Comparison of ENCODE assay signal across 7 cellular contexts in the genomic region with DNA sequence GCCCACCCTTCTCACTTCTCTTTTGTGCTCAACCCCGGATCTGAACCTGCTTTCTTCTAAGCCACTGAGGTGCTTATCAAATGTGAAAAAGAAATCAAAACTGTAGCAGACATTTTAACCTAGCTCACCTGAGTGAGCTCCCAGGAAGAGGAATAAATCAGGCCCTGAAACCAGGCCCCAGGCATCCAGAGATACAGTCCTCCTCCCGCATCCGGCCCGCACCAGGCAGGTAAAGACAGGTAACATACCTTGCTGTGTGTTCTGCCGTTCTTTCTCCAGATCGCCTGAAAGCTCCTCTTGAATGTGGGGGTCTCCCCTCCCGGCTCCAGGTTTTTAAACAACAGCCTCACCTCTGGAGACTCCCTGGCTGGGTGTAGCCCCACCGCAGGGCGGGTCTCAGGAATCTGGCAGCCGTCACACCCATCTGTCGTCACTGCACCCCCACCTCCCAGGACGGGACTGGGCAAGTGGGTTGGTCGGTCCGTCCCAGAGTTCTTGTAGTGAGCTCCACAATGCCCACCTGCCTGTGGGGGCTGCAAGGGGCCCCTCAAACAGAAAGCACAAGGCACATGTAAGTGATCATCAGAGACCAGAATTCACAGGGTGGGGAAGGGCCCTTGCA. TPM values are rescaled to one million over a fixed set of nuclear protein-coding genes. Genes with fewer than 3 reads are reported as not detected.
A peak's percentile ranks its signal among the peaks of the same experiment; 100 is the strongest.
DNase-seq lines count a peak whose midpoint lies in the region; ATAC-seq, FAIRE-seq and TF ChIP-seq lines count a peak whose summit lies in the region.

TSS of gene LAMB3 (minus strand) at position 305 of the 622 bp plus-strand sequence. CDS start 1,481 bp downstream, outside the sequence.

- H3K36me3 ChIP-seq in gastrocnemius medialis: no peaks in the 10 kb centered on the region

- ATAC-seq in gastrocnemius medialis (no peak), GM18873 (IDR thresholded peaks at IDR 0.05; ENCODE audit: low FRiP score, unreplicated experiment) (no peak), HG02885 (IDR thresholded peaks at IDR 0.05; ENCODE audit: poor library complexity, unreplicated experiment) (no peak)

- in situ Hi-C loops in gastrocnemius medialis (cut with MboI; ENCODE audit: low sequenced_read_pairs in 4 of 4): no loop called here

- DNase-seq in GM12891 (ENCODE audit: insufficient read length, low spot score) (no peak), RPMI7951 (ENCODE audit: low read depth) (no peak), fibroblast of villous mesenchyme (ENCODE audit: low read depth) (no peak), gastrocnemius medialis (no peak), occipital lobe (lab: John Stamatoyannopoulos, UW) (no peak)

- no peaks in the 10 kb centered on the region for H3K27me3 ChIP-seq in gastrocnemius medialis

- H3K27ac ChIP-seq in gastrocnemius medialis: peak within 1 kb of the TSS; percentile 14 to 67 (median 53)

- H3K4me3 ChIP-seq in fibroblast of villous mesenchyme (ENCODE audit: low read depth, low read length): no peak within 1 kb of the TSS
- no peak within 1 kb of the TSS for H3K4me3 ChIP-seq in gastrocnemius medialis

- TF ChIP-seq CTCF in fibroblast of villous mesenchyme (IDR thresholded peaks at IDR 0.05; ENCODE audit: insufficient read depth, low read depth, low read length): no peak
- no peak for TF ChIP-seq CTCF in gastrocnemius medialis (IDR thresholded peaks at IDR 0.05 in 4 of 5, conservative IDR thresholded peaks at IDR 0.05 in 1 of 5)

- TF ChIP-seq POLR2A in GM12891 (IDR thresholded peaks at IDR 0.05; ENCODE audit: low read depth, low read length) (no peak), gastrocnemius medialis (IDR thresholded peaks at IDR 0.05) (no peak)

- intact Hi-C loops in gastrocnemius medialis (cut with DNase I; ENCODE audit: low total_unique reads): no loop called here

- FAIRE-seq in GM12891 (lab: Jason Lieb, UNC): no peak

- peaks cover 38 to 42% of the 10 kb centered on the region in 2 donors for H3K4me1 ChIP-seq in gastrocnemius medialis

- H3K9me3 ChIP-seq in gastrocnemius medialis: no peaks in the 10 kb centered on the region

TF ChIP-seq in GM12891, 5 proteins besides CTCF, POLR2A, EP300 and RAD21:
- TF ChIP-seq POU2F2 (IDR thresholded peaks at IDR 0.05; ENCODE audit: low read depth, low read length) (no peak), SPI1 (IDR thresholded peaks at IDR 0.05; ENCODE audit: low read depth, low read length) (peak; percentile 64)

RNA-seq across cellular contexts. Expression of gene LAMB3, which starts in this region (rescaled TPM):
- 0.26 TPM for polyA plus RNA-seq in GM12891 (2012; ENCODE audit: low read depth, missing spikeins)
- total RNA-seq in RPMI7951 (2014; rRNA removed; shearing (Covaris generic)): 20.2 and 22.5 TPM in 2 replicates
- total RNA-seq in fibroblast of villous mesenchyme: 3.9 and 14.2 TPM in 2 replicates
- total RNA-seq in gastrocnemius medialis: 1 to 10 TPM in 1 of 4 donors, under 1 TPM in 3; 0.61 to 1.9 (median 0.72) TPM
- total RNA-seq in occipital lobe: 1.7 TPM
